13 cellular contexts compared by ENCODE assay signal in the genomic region with DNA sequence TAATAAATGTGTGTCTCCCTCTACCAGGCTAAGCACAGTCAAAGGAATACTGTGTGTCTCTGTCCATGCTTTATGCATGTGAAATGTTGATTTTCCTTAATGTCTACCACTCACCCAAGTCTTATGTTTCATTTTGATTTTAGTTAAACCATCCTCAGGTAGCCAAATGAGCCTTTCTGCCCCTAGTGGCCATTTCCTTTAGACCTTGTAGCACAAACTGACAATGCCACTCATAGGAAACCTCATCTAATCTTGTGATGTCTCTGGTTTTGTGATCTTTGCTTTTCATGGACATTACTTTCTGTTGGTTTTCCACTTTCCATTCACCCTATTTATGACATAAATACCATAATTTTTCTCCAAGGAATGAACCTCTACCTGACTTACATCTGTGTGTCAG.
A peak's percentile ranks its signal among the peaks of the same experiment; 100 is the strongest.
DNase-seq lines count a peak whose midpoint lies in the region; ATAC-seq and TF ChIP-seq lines count a peak whose summit lies in the region.
"Had no signal": no experiment of that assay in that cellular context is flagged by ENCODE, and none has a peak within 500 bp of the region (broad histone marks: within the 10 kb centered on the region; RNA-seq: fewer than 3 reads in every experiment).

No MANE protein-coding gene starts in this region.

- CTCF ChIA-PET in PC-9 (lab: Charles Lee), result no interaction called here

- TF ChIP-seq CTCF in PC-9 (conservative IDR thresholded peaks at IDR 0.05) (peak; percentile 43), mesothelial cell of epicardium (IDR thresholded peaks at IDR 0.05; ENCODE audit: unreplicated experiment) (peak; percentile 28), coronary artery (IDR thresholded peaks at IDR 0.05) (no peak)

- DNase-seq in PC-9 (no peak), mesothelial cell of epicardium (ENCODE audit: low spot score in 2 of 2, unreplicated experiment in 2 of 2) (no peak), NCI-H2029 treated with DMSO at 0.1 percent for 48 hours (lab: John Stamatoyannopoulos, UW) (no peak), coronary artery (ENCODE audit: low spot score) (no peak), aorta (no peak)
- DNase-seq: mesendoderm, Peyer's patch, T-helper 9 cell had no signal

- H3K9me3 Mint-ChIP-seq in mesothelial cell of epicardium, result peaks cover 27% of the 10 kb centered on the region

- no peak overlapping the region for H3K4me2 ChIP-seq in PC-9

- H3K36me3 Mint-ChIP-seq in mesothelial cell of epicardium, result peaks cover 13% of the 10 kb centered on the region
- H3K36me3 Mint-ChIP-seq: IgD-negative memory B cell had no signal

- H3K27ac Mint-ChIP-seq in mesothelial cell of epicardium, result no peak overlapping the region
- H3K27ac Mint-ChIP-seq: IgD-negative memory B cell, progenitor cell of endocrine pancreas had no signal

- no peak overlapping the region for H3K4me3 Mint-ChIP-seq in mesothelial cell of epicardium
- H3K4me3 Mint-ChIP-seq: IgD-negative memory B cell had no signal

- H4K20me1 ChIP-seq in PC-9 (ENCODE audit: insufficient read depth), result no peaks in the 10 kb centered on the region

- BruUV-seq in PC-9 (replicated peaks; lab: Mats Ljungman, UMichigan), result no TSS peak

- no peaks in the 10 kb centered on the region for H3K9me3 ChIP-seq in PC-9 (ENCODE audit: insufficient read depth, low read depth)
- H3K9me3 ChIP-seq in aorta (ENCODE audit: control insufficient read depth, low read length), result no peaks in the 10 kb centered on the region
- H3K9me3 ChIP-seq: Peyer's patch had no signal

- no peaks in the 10 kb centered on the region for H3K27me3 ChIP-seq in PC-9 (ENCODE audit: insufficient read depth, low read depth)
- no peaks in the 10 kb centered on the region for H3K27me3 ChIP-seq in aorta (ENCODE audit: control insufficient read depth in 1 of 2, insufficient read depth in 2 of 2, low read length in 1 of 2)
- H3K27me3 ChIP-seq: ascending aorta, Peyer's patch had no signal

- H3F3A ChIP-seq in PC-9 (ENCODE audit: insufficient read depth, low read depth), result no peaks in the 10 kb centered on the region

- H3K4me1 ChIP-seq in PC-9 (replicated peaks; ENCODE audit: insufficient read depth) (no peaks in the 10 kb centered on the region), aorta (ENCODE audit: control insufficient read depth in 1 of 2, insufficient read depth in 2 of 2, low read length in 2 of 2) (no peaks in the 10 kb centered on the region)
- H3K4me1 ChIP-seq: ascending aorta, Peyer's patch had no signal

- intact Hi-C loops in PC-9 (cut with micrococcal nuclease; ENCODE audit: unreplicated experiment) (no loop called here), aorta (cut with DNase I) (no loop called here)

- ATAC-seq in GM18861 (IDR thresholded peaks at IDR 0.05; ENCODE audit: unreplicated experiment), result peak; percentile 43
- ATAC-seq in HG02623 (IDR thresholded peaks at IDR 0.05; ENCODE audit: unreplicated experiment), result peak; percentile 74
- ATAC-seq in aorta (ENCODE audit: low FRiP score), result no peak

- no peaks in the 10 kb centered on the region for H3K27me3 Mint-ChIP-seq in mesothelial cell of epicardium (ENCODE audit: low read depth)
- H3K27me3 Mint-ChIP-seq: IgD-negative memory B cell, progenitor cell of endocrine pancreas had no signal

- H3K36me3 ChIP-seq in PC-9 (ENCODE audit: low read depth) (no peaks in the 10 kb centered on the region), aorta (ENCODE audit: control insufficient read depth in 1 of 2, insufficient read depth in 2 of 2, low read length in 1 of 2) (no peaks in the 10 kb centered on the region)
- H3K36me3 ChIP-seq: ascending aorta, Peyer's patch had no signal

- H3K27ac ChIP-seq in PC-9, result no peak overlapping the region
- H3K27ac ChIP-seq in coronary artery, result no peak overlapping the region
- no peak overlapping the region for H3K27ac ChIP-seq in aorta (ENCODE audit: low read depth in 1 of 2, low read length in 2 of 2)
- H3K27ac ChIP-seq: ascending aorta, Peyer's patch had no signal

- POLR2A ChIA-PET in PC-9 (lab: Charles Lee; ENCODE audit: unreplicated experiment), result no interaction called here

- peaks cover 1% of the 10 kb centered on the region for H3K4me1 Mint-ChIP-seq in mesothelial cell of epicardium
- H3K4me1 Mint-ChIP-seq: IgD-negative memory B cell had no signal

- no peaks in the 10 kb centered on the region for H3K9me2 ChIP-seq in PC-9 (ENCODE audit: insufficient read depth)

- H2AFZ ChIP-seq in PC-9, result no peak overlapping the region

- H3K4me3 ChIP-seq in PC-9 (no peak overlapping the region), coronary artery (no peak overlapping the region), aorta (ENCODE audit: low read length in 2 of 2) (no peak overlapping the region)
- H3K4me3 ChIP-seq: ascending aorta, Peyer's patch had no signal

- H3K79me2 ChIP-seq in PC-9 (ENCODE audit: low read depth), result no peaks in the 10 kb centered on the region
